ENCODE assay signal across 9 cellular contexts in genomic region chr2:23803965-23804542, GRCh38.
DNase-seq lines count a peak whose midpoint lies in the region; ATAC-seq, FAIRE-seq and TF ChIP-seq lines count a peak whose summit lies in the region.
"Had no signal": no experiment of that assay in that cellular context is flagged by ENCODE, and none has a peak within 500 bp of the region (broad histone marks: within the 10 kb centered on the region; RNA-seq: fewer than 3 reads in every experiment).

No MANE protein-coding gene starts in this region.

- WGBS in K562 (ENCODE audit: insufficient coverage, low coverage, missing lambda C conversion rate): 25% methylated on average over 5 of the region's 5 CpGs
- 23 to 55% methylated on average over 5 of the region's 5 CpGs for WGBS in esophagus squamous epithelium, 2 donors

- H3K9me3 ChIP-seq in K562 (replicated peaks; ENCODE audit: control insufficient read depth, insufficient read depth, low read depth, low read length) (no peaks in the 10 kb centered on the region), lower lobe of right lung (no peaks in the 10 kb centered on the region), esophagus squamous epithelium (no peaks in the 10 kb centered on the region)

- H3K4me1 ChIP-seq in K562 (replicated peaks in 1 of 2; ENCODE audit: control insufficient read depth in 2 of 2, insufficient read depth in 2 of 2, low read length in 2 of 2): peaks cover 0 to 6% of the 10 kb centered on the region in 2 experiments; a peak in 1 of 5 replicates
- peaks cover 3% of the 10 kb centered on the region for H3K4me1 ChIP-seq in lower lobe of right lung
- peaks cover 0 to 19% (median 9%) of the 10 kb centered on the region in 3 donors for H3K4me1 ChIP-seq in esophagus squamous epithelium

- H3K27me3 ChIP-seq in K562 (ENCODE audit: control insufficient read depth in 2 of 2, insufficient read depth in 2 of 2, low read length in 2 of 2) (no peaks in the 10 kb centered on the region), lower lobe of right lung (ENCODE audit: low read depth) (no peaks in the 10 kb centered on the region), esophagus squamous epithelium (no peaks in the 10 kb centered on the region)

- TF ChIP-seq POLR2A in K562 (conservative IDR thresholded peaks at IDR 0.05) (no peak), esophagus squamous epithelium (IDR thresholded peaks at IDR 0.05) (no peak)

- intact Hi-C loops in K562 (cut with micrococcal nuclease) (no loop called here), lower lobe of right lung (cut with DNase I) (no loop called here), esophagus squamous epithelium (cut with DNase I) (no loop called here)

- H3K4me3 ChIP-seq in K562 (no peak overlapping the region), lower lobe of right lung (no peak overlapping the region), esophagus squamous epithelium (no peak overlapping the region)
- H3K4me3 ChIP-seq: SK-N-MC had no signal

- H3K27ac ChIP-seq in K562 (ENCODE audit: extremely low read depth, low read depth, low read length) (no peak overlapping the region), lower lobe of right lung (peak overlapping the region; percentile 10), esophagus squamous epithelium (peak overlapping the region in 2 of 4 donors; percentile 24 to 54)
- H3K27ac ChIP-seq: SK-N-MC had no signal

- no peak for TF ChIP-seq EP300 in Ishikawa (IDR thresholded peaks at IDR 0.05; ENCODE audit: borderline replicate concordance)
- no peak for TF ChIP-seq EP300 in K562 (IDR thresholded peaks at IDR 0.05; ENCODE audit: low read length)

- peaks cover 17% of the 10 kb centered on the region; the same call in 2 of the 3 replicates for H3K36me3 ChIP-seq in K562 (ENCODE audit: control insufficient read depth, insufficient read depth, low read length)
- peaks cover 15% of the 10 kb centered on the region for H3K36me3 ChIP-seq in lower lobe of right lung
- H3K36me3 ChIP-seq in esophagus squamous epithelium: peaks cover 0 to 22% (median 4%) of the 10 kb centered on the region in 3 donors

- DNase-seq in ELF-1 (ENCODE audit: low read depth, low spot score) (peak; percentile 16), K562 (ENCODE audit: extremely low read depth in 1 of 4, low spot score in 3 of 4) (peak; percentile 27 to 80 (median 58)), lower lobe of right lung (peak; percentile 63), 8988T (no peak), esophagus squamous epithelium (lab: John Stamatoyannopoulos, UW) (no peak)

- TF ChIP-seq RAD21 in Ishikawa (IDR thresholded peaks at IDR 0.05; ENCODE audit: low read depth): no peak
- TF ChIP-seq RAD21 in K562 (CRISPR knock-in tag; conservative IDR thresholded peaks at IDR 0.05 in 1 of 2, IDR thresholded peaks at IDR 0.05 in 1 of 2): peak in 1 of 2 experiments; percentile 20; a peak in 1 of 4 replicates

- H3K79me2 ChIP-seq in K562 (ENCODE audit: control insufficient read depth, insufficient read depth, low read length): no peaks in the 10 kb centered on the region

- no peaks in the 10 kb centered on the region for H4K20me1 ChIP-seq in K562 (replicated peaks; ENCODE audit: control insufficient read depth, insufficient read depth, low read length)

- in situ Hi-C loops in K562 (cut with MboI): no loop called here

- no peaks in the 10 kb centered on the region for H3K9me1 ChIP-seq in K562 (ENCODE audit: control insufficient read depth, insufficient read depth, low read length)

- H3K9ac ChIP-seq in K562 (ENCODE audit: insufficient read depth in 1 of 2, low read depth in 2 of 2, low read length in 2 of 2): no peak overlapping the region

- BruUV-seq in K562 (replicated peaks; lab: Mats Ljungman, UMichigan): no TSS peak

- TF ChIP-seq CTCF in K562 (IDR thresholded peaks at IDR 0.05 in 2 of 3, conservative IDR thresholded peaks at IDR 0.05 in 1 of 3; ENCODE audit: insufficient read depth in 2 of 3, low read depth in 1 of 3, low read length in 3 of 3) (peak; percentile 54 to 76 (median 69)), lower lobe of right lung (IDR thresholded peaks at IDR 0.05) (peak; percentile 25), esophagus squamous epithelium (IDR thresholded peaks at IDR 0.05) (no peak)

- no peak overlapping the region; the same call in 1 of the 2 replicates for H3K4me2 ChIP-seq in K562 (ENCODE audit: insufficient read depth, low read length)

- POLR2A ChIA-PET in K562 (lab: Yijun Ruan, JAX): interaction anchor here (1.0 kb wide), 1 partner anchor 13 kb away, joined by 3 read pairs; no protein-coding TSS in a partner anchor

- FAIRE-seq in K562 (lab: Jason Lieb, UNC): peak; percentile 88

- no peak overlapping the region for H2AFZ ChIP-seq in K562 (ENCODE audit: low read depth, low read length)

- CTCF ChIA-PET in K562 (lab: Yijun Ruan, JAX; ENCODE audit: low intra/inter-chr PET ratio): interaction anchor here (0.7 kb wide), 1 partner anchor 135 kb away, joined by 4 read pairs; no protein-coding TSS in a partner anchor

- ATAC-seq in K562: peak; percentile 99
- peak; percentile 71 to 88 for ATAC-seq in lower lobe of right lung
- no peak for ATAC-seq in GM19023 (IDR thresholded peaks at IDR 0.05; ENCODE audit: unreplicated experiment)
- ATAC-seq in HG03520 (IDR thresholded peaks at IDR 0.05; ENCODE audit: unreplicated experiment): no peak

TF ChIP-seq in Ishikawa, 13 proteins besides CTCF, POLR2A, EP300 and RAD21:
- TF ChIP-seq REST (IDR thresholded peaks at IDR 0.05; ENCODE audit: low read depth) (no peak), NFIC (IDR thresholded peaks at IDR 0.05) (0 out of 2 replicates have a peak, but pooled peaks have one; percentile 25)

TF ChIP-seq in K562, 482 proteins besides CTCF, POLR2A, EP300 and RAD21 (continues in another document):
- TF ChIP-seq SMARCA4 (IDR thresholded peaks at IDR 0.05) (no peak), ZNF830 (CRISPR knock-in tag; IDR thresholded peaks at IDR 0.05) (no peak), ARID1B (IDR thresholded peaks at IDR 0.05) (peak; percentile 42), DPF2 (IDR thresholded peaks at IDR 0.05) (peak; percentile 33; the same call in 1 of the 2 replicates), ZBTB5 (IDR thresholded peaks at IDR 0.05) (no peak), ZBTB26 (CRISPR knock-in tag; IDR thresholded peaks at IDR 0.05) (no peak), YBX1 (IDR thresholded peaks at IDR 0.05) (no peak)

Comparison
In these comparisons a context has a peak if more than half of its experiments do, and no peak if none do; other contexts are left out.
1. DNase-seq: peak in ELF-1 (single experiment), K562 (4 of 4) and lower lobe of right lung (single experiment); none in 8988T (single experiment) and esophagus squamous epithelium (single experiment).
2. ATAC-seq: peak in K562 (single experiment) and lower lobe of right lung (2 of 2); none in GM19023 (single experiment) and HG03520 (single experiment).
3. CTCF ChIP-seq: peak in K562 (3 of 3) and lower lobe of right lung (single experiment); none in esophagus squamous epithelium (0 of 6).